ENCODE assay signal across 14 cellular contexts in genomic region chr10:24449769-24450310, GRCh38.
DNase-seq lines count a peak whose midpoint lies in the region; ATAC-seq, FAIRE-seq and TF ChIP-seq lines count a peak whose summit lies in the region.
"Had no signal": no experiment of that assay in that cellular context is flagged by ENCODE, and none has a peak within 500 bp of the region (broad histone marks: within the 10 kb centered on the region; RNA-seq: fewer than 3 reads in every experiment).

No MANE protein-coding gene starts in this region.

- no peaks in the 10 kb centered on the region for H3K36me3 ChIP-seq in mammary epithelial cell (ENCODE audit: insufficient read depth, low read length)

- H3K27ac Mint-ChIP-seq in nephron progenitor cell: peak overlapping the region; percentile 55
- no peak overlapping the region for H3K27ac Mint-ChIP-seq in effector memory CD8-positive, alpha-beta T cell
- H3K27ac Mint-ChIP-seq: B cell; naive thymus-derived CD8-positive, alpha-beta T cell; T-cell had no signal

- H4K20me1 ChIP-seq in mammary epithelial cell (ENCODE audit: insufficient read depth, low read length): no peaks in the 10 kb centered on the region

- H3K4me3 Mint-ChIP-seq in nephron progenitor cell: no peak overlapping the region
- no peak overlapping the region for H3K4me3 Mint-ChIP-seq in effector memory CD8-positive, alpha-beta T cell
- H3K4me3 Mint-ChIP-seq: B cell; naive thymus-derived CD8-positive, alpha-beta T cell; T-cell had no signal

- no peak for TF ChIP-seq POLR2A in A549 (IDR thresholded peaks at IDR 0.05; ENCODE audit: low read length)

- POLR2A ChIA-PET in A549 (lab: Yijun Ruan, JAX): no interaction called here

- H3K4me3 ChIP-seq in A549: no peak overlapping the region
- H3K4me3 ChIP-seq in HFF-Myc (replicated peaks; ENCODE audit: low read depth, low read length): peak overlapping the region; percentile 27
- H3K4me3 ChIP-seq in mammary epithelial cell (replicated peaks in 1 of 3; ENCODE audit: insufficient read depth in 1 of 3, low read depth in 2 of 3, low read length in 3 of 3): peak overlapping the region in 1 of 3 experiments; percentile 2

- DNase-seq in A549 (ENCODE audit: low read depth in 1 of 2, low spot score in 1 of 2) (no peak), HFF-Myc (ENCODE audit: extremely low read depth, low read depth) (no peak), mammary epithelial cell (no peak), nephron progenitor cell (no peak), NCI-H524 treated with DMSO at 0.1 percent for 48 hours (lab: John Stamatoyannopoulos, UW) (no peak)
- DNase-seq in effector memory CD8-positive, alpha-beta T cell: no peak
- DNase-seq: activated effector memory CD4-positive, alpha-beta T cell treated with Interleukin-2 at 50 U/mL for 16 hours; central memory CD4-positive, alpha-beta T cell; naive thymus-derived CD8-positive, alpha-beta T cell; NCI-H187; T-cell had no signal

- peaks cover 41% of the 10 kb centered on the region for H3K4me1 Mint-ChIP-seq in nephron progenitor cell
- peaks cover 0 to 6% of the 10 kb centered on the region in 2 donors for H3K4me1 Mint-ChIP-seq in effector memory CD8-positive, alpha-beta T cell (ENCODE audit: low read depth in 2 of 2)
- H3K4me1 Mint-ChIP-seq: B cell had no signal

- no peaks in the 10 kb centered on the region for H3K4me1 ChIP-seq in A549
- peaks cover 32% of the 10 kb centered on the region for H3K4me1 ChIP-seq in mammary epithelial cell (ENCODE audit: insufficient read depth, low read length)

- 0 out of 3 replicates have a peak, but pooled peaks cover 2% of the 10 kb centered on the region for H3K9me3 ChIP-seq in A549
- H3K9me3 ChIP-seq in mammary epithelial cell (replicated peaks; ENCODE audit: insufficient read depth, low read length): no peaks in the 10 kb centered on the region

- in situ Hi-C loops in mammary epithelial cell (cut with MboI; ENCODE audit: low sequenced_read_pairs in 2 of 2): no loop called here

- TF ChIP-seq CTCF in A549 (IDR thresholded peaks at IDR 0.05) (no peak), HFF-Myc (IDR thresholded peaks at IDR 0.05; ENCODE audit: low read depth, low read length, missing control alignments) (no peak), mammary epithelial cell (conservative IDR thresholded peaks at IDR 0.05 in 1 of 2, IDR thresholded peaks at IDR 0.05 in 1 of 2; ENCODE audit: extremely low read depth in 1 of 2, insufficient read depth in 1 of 2, low read depth in 1 of 2, low read length in 2 of 2) (no peak), nephron progenitor cell (IDR thresholded peaks at IDR 0.05) (no peak)

- no peak for TF ChIP-seq EP300 in A549 (IDR thresholded peaks at IDR 0.05)

- BruUV-seq in mammary epithelial cell (replicated peaks; lab: Mats Ljungman, UMichigan): TSS peak; percentile 9

- no peaks in the 10 kb centered on the region for H3K27me3 Mint-ChIP-seq in nephron progenitor cell (ENCODE audit: low read depth, poor library complexity)
- peaks cover 0 to 33% of the 10 kb centered on the region in 2 donors for H3K27me3 Mint-ChIP-seq in effector memory CD8-positive, alpha-beta T cell

- no peak overlapping the region for H2AFZ ChIP-seq in mammary epithelial cell (ENCODE audit: low read depth, low read length)

- TF ChIP-seq RAD21 in A549 (conservative IDR thresholded peaks at IDR 0.05 in 1 of 2, IDR thresholded peaks at IDR 0.05 in 1 of 2): no peak

- CTCF ChIA-PET in A549 (lab: Yijun Ruan, JAX): no interaction called here
- CTCF ChIA-PET in mammary epithelial cell (lab: Charles Lee; ENCODE audit: low non-redundant PET): interaction anchor here (0.7 kb wide), 1 partner anchor 23 kb away, joined by 3 read pairs; no protein-coding TSS in a partner anchor

- no peaks in the 10 kb centered on the region for H3K9me3 Mint-ChIP-seq in nephron progenitor cell
- H3K9me3 Mint-ChIP-seq in effector memory CD8-positive, alpha-beta T cell: no peaks in the 10 kb centered on the region
- H3K9me3 Mint-ChIP-seq: T-cell had no signal

- H3K27ac ChIP-seq in A549: no peak overlapping the region
- H3K27ac ChIP-seq in mammary epithelial cell (ENCODE audit: insufficient read depth, low read depth, low read length): peak overlapping the region; percentile 52

- no peaks in the 10 kb centered on the region for H3K27me3 ChIP-seq in mammary epithelial cell (ENCODE audit: insufficient read depth, low read length)

- FAIRE-seq in A549 (lab: Jason Lieb, UNC): no peak

- intact Hi-C loops in mammary epithelial cell (cut with micrococcal nuclease): no loop called here

- peak overlapping the region; percentile 8; the same call in 1 of the 3 replicates for H3K4me2 ChIP-seq in A549
- peak overlapping the region; percentile 62 for H3K4me2 ChIP-seq in mammary epithelial cell (ENCODE audit: insufficient read depth, low read depth, low read length)

- 34% methylated on average over 3 of the region's 3 CpGs for WGBS in A549 (ENCODE audit: missing lambda C conversion rate)
- WGBS in mammary epithelial cell (ENCODE audit: low coverage, missing lambda C conversion rate): 6% methylated on average over 3 of the region's 3 CpGs

- ATAC-seq in A549: no peak
- ATAC-seq in GM18907 (IDR thresholded peaks at IDR 0.05; ENCODE audit: unreplicated experiment): no peak
- no peak for ATAC-seq in effector memory CD8-positive, alpha-beta T cell (replicated peaks)
- no peak for ATAC-seq in GM18873 (IDR thresholded peaks at IDR 0.05; ENCODE audit: low FRiP score, unreplicated experiment)
- ATAC-seq: naive thymus-derived CD8-positive, alpha-beta T cell; T-cell had no signal

- peaks cover 5% of the 10 kb centered on the region for H3K79me2 ChIP-seq in mammary epithelial cell (ENCODE audit: insufficient read depth, low read length)

- peak overlapping the region; percentile 30 for H3K9ac ChIP-seq in mammary epithelial cell (ENCODE audit: insufficient read depth, low read length)

- dilution Hi-C loops in mammary epithelial cell (cut with HindIII; ENCODE audit: low sequenced_read_pairs): no loop called here

- peaks cover 24% of the 10 kb centered on the region for H3K36me3 Mint-ChIP-seq in nephron progenitor cell (ENCODE audit: low read depth)
- H3K36me3 Mint-ChIP-seq in effector memory CD8-positive, alpha-beta T cell (ENCODE audit: insufficient read depth): no peaks in the 10 kb centered on the region
- H3K36me3 Mint-ChIP-seq: T-cell had no signal

TF ChIP-seq in A549, 52 proteins besides CTCF, POLR2A, EP300 and RAD21:
- no peak for TF ChIP-seq MYC (IDR thresholded peaks at IDR 0.05; ENCODE audit: borderline replicate concordance, low read length)
TF ChIP-seq in A549: peak in this region for 0.
